Comparison of ENCODE assay signal across 22 cellular contexts in the genomic region with DNA sequence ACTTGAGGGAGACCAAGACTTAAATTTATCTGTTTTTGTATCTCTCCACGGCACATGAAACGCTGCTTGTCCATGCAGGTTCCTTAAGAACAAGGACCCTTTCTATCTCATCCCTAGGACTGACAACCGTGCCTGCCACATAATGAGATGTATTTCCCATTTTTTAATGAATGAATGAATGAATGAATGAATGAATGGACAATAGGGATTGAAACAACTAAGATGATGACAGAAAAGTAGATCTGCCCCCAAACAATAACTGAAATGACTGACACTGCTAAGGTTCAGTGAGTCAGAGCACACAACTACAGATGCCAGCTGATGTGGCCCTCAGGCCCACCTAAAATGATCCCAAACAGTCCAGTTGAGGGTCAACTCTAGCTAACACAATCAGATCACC.
"Had no signal": no experiment of that assay in that cellular context is flagged by ENCODE, and none has a peak within 500 bp of the region (broad histone marks: within the 10 kb centered on the region; RNA-seq: fewer than 3 reads in every experiment).

No MANE protein-coding gene starts in this region.

- H3K27ac Mint-ChIP-seq: IgD-negative memory B cell, T-cell had no signal

- ATAC-seq: Panc1, PC-3, T-cell had no signal

- H3K9me3 ChIP-seq: MG63, SK-N-SH had no signal

- DNase-seq: KBM-7, MG63, NCI-H1092, NCI-H1105 treated with DMSO at 0.1 percent for 48 hours, NCI-H1417 treated with DMSO at 0.1 percent for 48 hours, NCI-H146, NCI-H1694 treated with DMSO at 0.1 percent for 48 hours, NCI-H1930, NCI-H2081, NCI-H2107, NCI-H2227 treated with DMSO at 0.1 percent for 48 hours, NCI-H524 treated with DMSO at 0.1 percent for 48 hours, NCI-H69, NCI-H774, PC-3, SHP77, SK-N-SH, SW 1271, T-cell had no signal

- H3K27me3 ChIP-seq: MG63 had no signal

- H3K27me3 Mint-ChIP-seq: IgD-negative memory B cell, T-cell had no signal

- H3K9me2 ChIP-seq: SK-N-SH had no signal

- H3K9ac ChIP-seq: SK-N-SH had no signal

- H3K4me2 ChIP-seq: SK-N-SH had no signal

- H3K27ac ChIP-seq: RWPE1 had no signal

- H3K4me3 Mint-ChIP-seq: IgD-negative memory B cell, T-cell had no signal

- H3K9me3 Mint-ChIP-seq: IgD-negative memory B cell, T-cell had no signal

- H3K4me3 ChIP-seq: MG63 had no signal
